Comparison of ENCODE assay signal across 16 cellular contexts in the genomic region with DNA sequence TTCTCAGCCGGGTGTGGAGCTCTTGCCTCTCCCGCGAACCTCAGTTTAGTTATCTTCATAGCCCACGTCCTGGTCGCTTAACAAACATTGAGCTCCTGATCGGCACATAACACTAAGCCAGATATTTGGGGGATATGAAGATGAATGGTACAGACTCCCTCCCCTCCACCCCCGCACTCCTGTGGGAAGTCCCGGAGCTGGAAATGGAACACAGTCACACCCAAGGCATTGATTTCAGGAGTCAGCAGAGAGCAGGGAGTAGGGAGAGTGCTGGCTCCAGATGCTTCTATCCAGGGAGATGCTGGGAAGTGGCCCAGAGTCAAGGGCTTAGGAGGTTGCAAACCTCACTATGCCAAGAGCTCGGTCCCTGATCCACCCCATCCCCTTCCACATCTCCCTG. TPM values are rescaled to one million over a fixed set of nuclear protein-coding genes. Genes with fewer than 3 reads are reported as not detected.
"Had no signal": no experiment of that assay in that cellular context is flagged by ENCODE, and none has a peak within 500 bp of the region (broad histone marks: within the 10 kb centered on the region; RNA-seq: fewer than 3 reads in every experiment).

No MANE protein-coding gene starts in this region.

- H3K9me3 Mint-ChIP-seq: activated CD4-positive, alpha-beta T cell treated with anti-CD3 and anti-CD28 coated beads, Interleukin-2, amount 10 ng/mL, durations not matched to agents 7 days and 5 days; activated naive CD8-positive, alpha-beta T cell treated with anti-CD3 and anti-CD28 coated beads, Interleukin-2, amount 10 ng/mL, durations not matched to agents 7 days and 5 days; central memory CD8-positive, alpha-beta T cell; dendritic cell treated with granulocyte-macrophage colony-stimulating factor and Interleukin-4, amounts not matched to agents 40 ng/mL and 50 ng/mL, for 4 days; memory B cell; stimulated activated effector memory CD8-positive, alpha-beta T cell treated with anti-CD3 and anti-CD28 coated beads, Interleukin-12 subunit alpha, Interleukin-12 subunit beta, amount 100 ng/mL, for 72 hours had no signal

- H3K27ac ChIP-seq: brain microvascular endothelial cell, hepatocyte, left lung, pancreas had no signal

- DNase-seq: activated CD4-positive, alpha-beta T cell treated with anti-CD3 and anti-CD28 coated beads, Interleukin-2, amount 10 ng/mL, durations not matched to agents 7 days and 5 days; activated CD8-positive, alpha-beta memory T cell treated with anti-CD3 and anti-CD28 coated beads, Interleukin-2, amount 50 U/mL, for 48 hours; activated gamma-delta T cell treated with Interleukin-2 at 50 U/mL for 16 hours; activated naive CD8-positive, alpha-beta T cell treated with anti-CD3 and anti-CD28 coated beads, Interleukin-2, amount 10 ng/mL, durations not matched to agents 7 days and 5 days; brain microvascular endothelial cell; effector memory CD4-positive, alpha-beta T cell; islet precursor cell; pancreas had no signal

- H3K27ac Mint-ChIP-seq: activated CD4-positive, alpha-beta T cell treated with anti-CD3 and anti-CD28 coated beads, Interleukin-2, amount 10 ng/mL, durations not matched to agents 7 days and 5 days; dendritic cell treated with granulocyte-macrophage colony-stimulating factor and Interleukin-4, amounts not matched to agents 40 ng/mL and 50 ng/mL, for 4 days; memory B cell had no signal

- H3K27me3 ChIP-seq: brain microvascular endothelial cell, hepatocyte, left lung, pancreas had no signal

- H3K36me3 ChIP-seq: pancreas had no signal

- H3K9me3 ChIP-seq: left lung, pancreas had no signal

- H3K4me1 Mint-ChIP-seq: activated CD4-positive, alpha-beta T cell treated with anti-CD3 and anti-CD28 coated beads, Interleukin-2, amount 10 ng/mL, durations not matched to agents 7 days and 5 days; activated naive CD8-positive, alpha-beta T cell treated with anti-CD3 and anti-CD28 coated beads, Interleukin-2, amount 10 ng/mL, durations not matched to agents 7 days and 5 days; central memory CD8-positive, alpha-beta T cell; memory B cell; stimulated activated effector memory CD8-positive, alpha-beta T cell treated with anti-CD3 and anti-CD28 coated beads, Interleukin-12 subunit alpha, Interleukin-12 subunit beta, amount 100 ng/mL, for 72 hours had no signal

- H3K4me3 ChIP-seq: hepatocyte, left lung, pancreas had no signal

- H3K4me1 ChIP-seq: left lung, pancreas had no signal

- H3K4me3 Mint-ChIP-seq: activated CD4-positive, alpha-beta T cell treated with anti-CD3 and anti-CD28 coated beads, Interleukin-2, amount 10 ng/mL, durations not matched to agents 7 days and 5 days; activated naive CD8-positive, alpha-beta T cell treated with anti-CD3 and anti-CD28 coated beads, Interleukin-2, amount 10 ng/mL, durations not matched to agents 7 days and 5 days; central memory CD8-positive, alpha-beta T cell; dendritic cell treated with granulocyte-macrophage colony-stimulating factor and Interleukin-4, amounts not matched to agents 40 ng/mL and 50 ng/mL, for 4 days; memory B cell; stimulated activated effector memory CD8-positive, alpha-beta T cell treated with anti-CD3 and anti-CD28 coated beads, Interleukin-12 subunit alpha, Interleukin-12 subunit beta, amount 100 ng/mL, for 72 hours had no signal

- H3K27me3 Mint-ChIP-seq: activated CD4-positive, alpha-beta T cell treated with anti-CD3 and anti-CD28 coated beads, Interleukin-2, amount 10 ng/mL, durations not matched to agents 7 days and 5 days; activated naive CD8-positive, alpha-beta T cell treated with anti-CD3 and anti-CD28 coated beads, Interleukin-2, amount 10 ng/mL, durations not matched to agents 7 days and 5 days; central memory CD8-positive, alpha-beta T cell; dendritic cell treated with granulocyte-macrophage colony-stimulating factor and Interleukin-4, amounts not matched to agents 40 ng/mL and 50 ng/mL, for 4 days; memory B cell had no signal

RNA-seq across cellular contexts. Expression of gene CABP7, which starts 26.1 kb away (rescaled TPM):
- total RNA-seq: fibroblast of lung, hepatocyte, left lung, mucosa of gallbladder had no signal
- polyA plus RNA-seq: fibroblast of lung had no signal
